In genomic region chr17:54784305-54784704, GRCh38 we compare ENCODE assay signal across 19 cellular contexts.
DNase-seq lines count a peak whose midpoint lies in the region; TF ChIP-seq lines count a peak whose summit lies in the region.
"Had no signal": no experiment of that assay in that cellular context is flagged by ENCODE, and none has a peak within 500 bp of the region (broad histone marks: within the 10 kb centered on the region; RNA-seq: fewer than 3 reads in every experiment).

No MANE protein-coding gene starts in this region.

- intact Hi-C loops in Calu3 (cut with micrococcal nuclease; ENCODE audit: unreplicated experiment): no loop called here

- H3K9me3 Mint-ChIP-seq in Calu3 (ENCODE audit: low read depth, unreplicated experiment): peaks cover under 1% of the 10 kb centered on the region
- H3K9me3 Mint-ChIP-seq: CD8-positive, alpha-beta T cell had no signal

- no peak overlapping the region for H3K4me3 Mint-ChIP-seq in Calu3 (ENCODE audit: low read depth, unreplicated experiment)
- H3K4me3 Mint-ChIP-seq: B cell; CD4-positive, alpha-beta T cell; CD8-positive, alpha-beta T cell had no signal

- H3K27me3 Mint-ChIP-seq in Calu3 (ENCODE audit: unreplicated experiment): no peaks in the 10 kb centered on the region
- H3K27me3 Mint-ChIP-seq: B cell; CD4-positive, alpha-beta T cell had no signal

- no peak for TF ChIP-seq CTCF in Calu3 (IDR thresholded peaks at IDR 0.05; ENCODE audit: unreplicated experiment)

- BruUV-seq in Calu3 (replicated peaks; lab: Mats Ljungman, UMichigan): no TSS peak

- H3K4me1 Mint-ChIP-seq in Calu3 (ENCODE audit: low read depth, unreplicated experiment): no peaks in the 10 kb centered on the region
- H3K4me1 Mint-ChIP-seq: B cell had no signal

- peak; percentile 27 for DNase-seq in NCI-H1694 treated with DMSO at 0.1 percent for 48 hours (lab: John Stamatoyannopoulos, UW)
- DNase-seq in NCI-H1694 (lab: John Stamatoyannopoulos, UW): no peak
- peak; percentile 18 for DNase-seq in NCI-H82 (lab: John Stamatoyannopoulos, UW)
- no peak for DNase-seq in NCI-H82 treated with DMSO at 0.1 percent for 48 hours (lab: John Stamatoyannopoulos, UW; ENCODE audit: unreplicated experiment)
- DNase-seq in Ammon's horn (ENCODE audit: low spot score): peak; percentile 18
- DNase-seq in foreskin melanocyte: peak; percentile 29
- DNase-seq in Calu3: no peak
- DNase-seq: 8988T; ACHN; Caco-2; CD4-positive, alpha-beta T cell; CD8-positive, alpha-beta T cell; DMS153; DMS53; DMS79; DND-41; EL; GDM1 had no signal

- CTCF ChIA-PET in Calu3 (lab: Charles Lee): no interaction called here

- H3K36me3 Mint-ChIP-seq in Calu3 (ENCODE audit: insufficient read depth, unreplicated experiment): no peaks in the 10 kb centered on the region
- H3K36me3 Mint-ChIP-seq: CD8-positive, alpha-beta T cell had no signal

- no peak overlapping the region for H3K27ac Mint-ChIP-seq in Calu3 (ENCODE audit: unreplicated experiment)
- H3K27ac Mint-ChIP-seq: B cell; CD4-positive, alpha-beta T cell; CD8-positive, alpha-beta T cell had no signal

Comparison
In these comparisons a context has a peak if more than half of its experiments do, and no peak if none do; other contexts are left out.
1. DNase-seq: peak in NCI-H1694 treated with DMSO at 0.1 percent for 48 hours (single experiment), NCI-H82 (single experiment), Ammon's horn (single experiment) and foreskin melanocyte (single experiment); none in NCI-H1694 (single experiment), NCI-H82 treated with DMSO at 0.1 percent for 48 hours (single experiment) and Calu3 (single experiment).